Comparison of ENCODE assay signal across 15 cellular contexts in genomic region chr4:60945641-60946040, GRCh38.
"Had no signal": no experiment of that assay in that cellular context is flagged by ENCODE, and none has a peak within 500 bp of the region (broad histone marks: within the 10 kb centered on the region; RNA-seq: fewer than 3 reads in every experiment).

No MANE protein-coding gene starts in this region.

- H2AFZ ChIP-seq: hepatocyte had no signal

- ATAC-seq: activated CD4-positive, alpha-beta T cell treated with anti-CD3 and anti-CD28 coated beads for 36 hours; activated T-helper 17 cell treated with anti-CD3 and anti-CD28 coated beads, Interleukin-2, amount 50 U/mL, for 72 hours; esophagus mucosa; lower lobe of right lung; stimulated activated naive CD8-positive, alpha-beta T cell treated with anti-CD3 and anti-CD28 coated beads, Interleukin-15, Interleukin-2, amounts not matched to agents 100 U/mL and 50 U/mL, for 24 hours had no signal

- H3K4me3 ChIP-seq: hepatocyte, lower lobe of right lung, transverse colon had no signal

- H3K36me3 ChIP-seq: lower lobe of right lung, transverse colon had no signal

- H3K4me1 Mint-ChIP-seq: activated CD4-positive, alpha-beta T cell treated with anti-CD3 and anti-CD28 coated beads for 36 hours; activated T-helper 17 cell treated with anti-CD3 and anti-CD28 coated beads, Interleukin-2, amount 50 U/mL, for 72 hours had no signal

- FAIRE-seq: bronchial epithelial cell, islet of Langerhans had no signal

- H3K4me2 ChIP-seq: hepatocyte had no signal

- H3K27ac Mint-ChIP-seq: activated CD4-positive, alpha-beta T cell treated with anti-CD3 and anti-CD28 coated beads for 36 hours; activated naive CD4-positive, alpha-beta T cell treated with anti-CD3 and anti-CD28 coated beads for 36 hours; activated T-helper 17 cell treated with anti-CD3 and anti-CD28 coated beads, Interleukin-2, amount 50 U/mL, for 72 hours had no signal

- H3K27me3 ChIP-seq: hepatocyte, transverse colon had no signal

- H3K79me2 ChIP-seq: hepatocyte had no signal

- DNase-seq: activated CD4-positive, alpha-beta T cell treated with anti-CD3 and anti-CD28 coated beads for 36 hours; activated CD4-positive, alpha-beta T cell treated with anti-CD3 and anti-CD28 coated beads, Interleukin-2, amount 50 U/mL, for 48 hours; activated naive CD4-positive, alpha-beta T cell treated with anti-CD3 and anti-CD28 coated beads for 36 hours; anterior cingulate cortex; cerebellar nuclear complex; effector CD4-positive, alpha-beta T cell; lower lobe of right lung; retina; stimulated activated naive CD8-positive, alpha-beta T cell treated with anti-CD3 and anti-CD28 coated beads, Interleukin-15, Interleukin-2, amounts not matched to agents 100 U/mL and 50 U/mL, for 24 hours; transverse colon had no signal

- H3K27ac ChIP-seq: hepatocyte, lower lobe of right lung, transverse colon had no signal

- H3K9me3 ChIP-seq: lower lobe of right lung, transverse colon had no signal

- H3K27me3 Mint-ChIP-seq: activated CD4-positive, alpha-beta T cell treated with anti-CD3 and anti-CD28 coated beads for 36 hours; activated T-helper 17 cell treated with anti-CD3 and anti-CD28 coated beads, Interleukin-2, amount 50 U/mL, for 72 hours had no signal

- H3K4me1 ChIP-seq: lower lobe of right lung, transverse colon had no signal

- H3K4me3 Mint-ChIP-seq: activated CD4-positive, alpha-beta T cell treated with anti-CD3 and anti-CD28 coated beads for 36 hours; activated naive CD4-positive, alpha-beta T cell treated with anti-CD3 and anti-CD28 coated beads for 36 hours; activated T-helper 17 cell treated with anti-CD3 and anti-CD28 coated beads, Interleukin-2, amount 50 U/mL, for 72 hours had no signal
